In genomic region chr12:26246483-26247164, GRCh38 we compare ENCODE assay signal across 1 cellular context.
TF ChIP-seq lines count a peak whose summit lies in the region.

No MANE protein-coding gene starts in this region.

TF ChIP-seq in HCT116, 20 proteins besides CTCF, POLR2A, EP300 and RAD21 (continued from another document):
- peak; percentile 58 for TF ChIP-seq FOSL1 (IDR thresholded peaks at IDR 0.05; ENCODE audit: low read depth)
- TF ChIP-seq ATF3 (IDR thresholded peaks at IDR 0.05), result no peak
- 0 out of 2 replicates have a peak, but pooled peaks have one; percentile 29 for TF ChIP-seq POLR2AphosphoS5 (IDR thresholded peaks at IDR 0.05; ENCODE audit: low read depth, low read length)
- TF ChIP-seq TCF7L2 (IDR thresholded peaks at IDR 0.05; ENCODE audit: borderline replicate concordance, extremely low read depth, insufficient read depth, insufficient read length), result no peak
- no peak for TF ChIP-seq EGR1 (IDR thresholded peaks at IDR 0.05; ENCODE audit: low read depth)
